In genomic region chr2:105329561-105330495, GRCh38 we compare ENCODE assay signal across 8 cellular contexts. TPM values are rescaled to one million over a fixed set of nuclear protein-coding genes. Genes with fewer than 3 reads are reported as not detected.
DNase-seq lines count a peak whose midpoint lies in the region; ATAC-seq and TF ChIP-seq lines count a peak whose summit lies in the region.

Gene TGFBRAP1 (minus strand): TSS chr2:105329735. CDS start chr2:105308301, 21,434 bp downstream.

- no peaks in the 10 kb centered on the region for H3K9me3 Mint-ChIP-seq in activated T-helper 1 cell treated with anti-CD3 and anti-CD28 coated beads, Interleukin-12 subunit alpha, Interleukin-12 subunit beta, Interleukin-2, Interleukin-4 antibody, amounts not matched to agents 30 ng/mL and 10 ng/mL and 1 ng/mL, durations not matched to agents 14 hours and 24 hours and 36 hours
- H3K9me3 Mint-ChIP-seq in natural killer cell treated with Interleukin-12 subunit alpha and Interleukin-12 subunit beta and Interleukin-15 and Interleukin-18, amount 100 ng/mL, for 72 hours, result no peaks in the 10 kb centered on the region

- peak; percentile 75 for ATAC-seq in HG03196 (IDR thresholded peaks at IDR 0.05; ENCODE audit: unreplicated experiment)
- peak; percentile 93 to 95 for ATAC-seq in natural killer cell treated with Interleukin-12 subunit alpha and Interleukin-12 subunit beta and Interleukin-15 and Interleukin-18, amount 100 ng/mL, for 72 hours

- H3K27ac ChIP-seq in BLaER1 treated with 17β-estradiol and CSF1 and Interleukin-3, amounts not matched to agents 10 nM and 100 nM, result peak within 1 kb of the TSS; percentile 80 to 99 (median 97)
- H3K27ac ChIP-seq in fibroblast of lung (ENCODE audit: insufficient read depth, low read length), result peak within 1 kb of the TSS; percentile 85

- H3K27ac Mint-ChIP-seq in activated T-helper 1 cell treated with anti-CD3 and anti-CD28 coated beads, Interleukin-12 subunit alpha, Interleukin-12 subunit beta, Interleukin-2, Interleukin-4 antibody, amounts not matched to agents 30 ng/mL and 10 ng/mL and 1 ng/mL, durations not matched to agents 14 hours and 24 hours and 36 hours, result peak within 1 kb of the TSS; percentile 91
- H3K27ac Mint-ChIP-seq in natural killer cell treated with Interleukin-12 subunit alpha and Interleukin-12 subunit beta and Interleukin-15 and Interleukin-18, amount 100 ng/mL, for 72 hours, result peak within 1 kb of the TSS; percentile 90 to 91

- H3K36me3 Mint-ChIP-seq in activated T-helper 1 cell treated with anti-CD3 and anti-CD28 coated beads, Interleukin-12 subunit alpha, Interleukin-12 subunit beta, Interleukin-2, Interleukin-4 antibody, amounts not matched to agents 30 ng/mL and 10 ng/mL and 1 ng/mL, durations not matched to agents 14 hours and 24 hours and 36 hours (ENCODE audit: low read depth), result peaks cover 2% of the 10 kb centered on the region
- no peaks in the 10 kb centered on the region for H3K36me3 Mint-ChIP-seq in natural killer cell treated with Interleukin-12 subunit alpha and Interleukin-12 subunit beta and Interleukin-15 and Interleukin-18, amount 100 ng/mL, for 72 hours

- peak within 1 kb of the TSS; percentile 63 to 84 (median 73) for H3K4me3 ChIP-seq in BLaER1 treated with 17β-estradiol and CSF1 and Interleukin-3, amounts not matched to agents 10 nM and 100 nM
- H3K4me3 ChIP-seq in fibroblast of lung (replicated peaks in 1 of 4; ENCODE audit: control extremely low read depth in 1 of 4, insufficient read depth in 1 of 4, low read depth in 3 of 4, low read length in 4 of 4), result peak within 1 kb of the TSS; percentile 44 to 93 (median 68)

- peak within 1 kb of the TSS; percentile 75 for H2AFZ ChIP-seq in fibroblast of lung (ENCODE audit: low read length)

- peaks cover 31% of the 10 kb centered on the region for H3K4me1 Mint-ChIP-seq in activated T-helper 1 cell treated with anti-CD3 and anti-CD28 coated beads, Interleukin-12 subunit alpha, Interleukin-12 subunit beta, Interleukin-2, Interleukin-4 antibody, amounts not matched to agents 30 ng/mL and 10 ng/mL and 1 ng/mL, durations not matched to agents 14 hours and 24 hours and 36 hours (ENCODE audit: low read depth)
- peaks cover 28 to 32% of the 10 kb centered on the region in 2 donors for H3K4me1 Mint-ChIP-seq in natural killer cell treated with Interleukin-12 subunit alpha and Interleukin-12 subunit beta and Interleukin-15 and Interleukin-18, amount 100 ng/mL, for 72 hours (ENCODE audit: low read depth in 2 of 2)

- peak; percentile 68 for DNase-seq in OCI-M1 (lab: John Stamatoyannopoulos, UW)
- peak; percentile 56 for DNase-seq in activated T-helper 1 cell treated with anti-CD3 and anti-CD28 coated beads, Interleukin-12 subunit alpha, Interleukin-12 subunit beta, Interleukin-2, Interleukin-4 antibody, amounts not matched to agents 30 ng/mL and 10 ng/mL and 1 ng/mL, durations not matched to agents 14 hours and 24 hours and 36 hours (ENCODE audit: low spot score)
- DNase-seq in fibroblast of lung (ENCODE audit: low read depth in 2 of 2), result peak; percentile 37 to 56
- peak; percentile 78 for DNase-seq in natural killer cell treated with Interleukin-12 subunit alpha and Interleukin-12 subunit beta and Interleukin-15 and Interleukin-18, amount 100 ng/mL, for 72 hours (ENCODE audit: low spot score)

- H3K4me3 Mint-ChIP-seq in activated T-helper 1 cell treated with anti-CD3 and anti-CD28 coated beads, Interleukin-12 subunit alpha, Interleukin-12 subunit beta, Interleukin-2, Interleukin-4 antibody, amounts not matched to agents 30 ng/mL and 10 ng/mL and 1 ng/mL, durations not matched to agents 14 hours and 24 hours and 36 hours, result peak within 1 kb of the TSS; percentile 90
- H3K4me3 Mint-ChIP-seq in natural killer cell treated with Interleukin-12 subunit alpha and Interleukin-12 subunit beta and Interleukin-15 and Interleukin-18, amount 100 ng/mL, for 72 hours, result peak within 1 kb of the TSS; percentile 89

- no peaks in the 10 kb centered on the region for H3K9me3 ChIP-seq in BLaER1 treated with 17β-estradiol and CSF1 and Interleukin-3, amounts not matched to agents 10 nM and 100 nM (replicated peaks in 1 of 11)
- no peaks in the 10 kb centered on the region for H3K9me3 ChIP-seq in fibroblast of lung (ENCODE audit: control insufficient read depth, insufficient read depth, low read depth, low read length)

- no peaks in the 10 kb centered on the region for H3K27me3 Mint-ChIP-seq in activated T-helper 1 cell treated with anti-CD3 and anti-CD28 coated beads, Interleukin-12 subunit alpha, Interleukin-12 subunit beta, Interleukin-2, Interleukin-4 antibody, amounts not matched to agents 30 ng/mL and 10 ng/mL and 1 ng/mL, durations not matched to agents 14 hours and 24 hours and 36 hours (ENCODE audit: insufficient read depth)
- H3K27me3 Mint-ChIP-seq in natural killer cell treated with Interleukin-12 subunit alpha and Interleukin-12 subunit beta and Interleukin-15 and Interleukin-18, amount 100 ng/mL, for 72 hours, result no peaks in the 10 kb centered on the region

- no peak for TF ChIP-seq CTCF in fibroblast of lung (conservative IDR thresholded peaks at IDR 0.05 in 1 of 2, IDR thresholded peaks at IDR 0.05 in 1 of 2; ENCODE audit: low read depth in 1 of 2, low read length in 2 of 2)
- no peak for TF ChIP-seq CTCF in subcutaneous adipose tissue (IDR thresholded peaks at IDR 0.05; ENCODE audit: low read depth)

- H3K36me3 ChIP-seq in BLaER1 treated with 17β-estradiol and CSF1 and Interleukin-3, amounts not matched to agents 10 nM and 100 nM, result peaks cover 8 to 24% (median 19%) of the 10 kb centered on the region in 11 experiments; a peak in 21 of 22 replicates
- H3K36me3 ChIP-seq in fibroblast of lung (ENCODE audit: control insufficient read depth, insufficient read depth, low read length), result no peaks in the 10 kb centered on the region

- H4K20me1 ChIP-seq in BLaER1 treated with 17β-estradiol and CSF1 and Interleukin-3, amounts not matched to agents 10 nM and 100 nM, result peaks cover 0 to 39% (median 20%) of the 10 kb centered on the region in 11 experiments; a peak in 14 of 22 replicates
- no peaks in the 10 kb centered on the region for H4K20me1 ChIP-seq in fibroblast of lung (ENCODE audit: control insufficient read depth, extremely low read depth, insufficient read depth, low read length)

- peak; percentile 91 for TF ChIP-seq POLR2A in GM19099 (IDR thresholded peaks at IDR 0.05; ENCODE audit: extremely low read depth, insufficient read length, low read depth)

- H3K27me3 ChIP-seq in BLaER1 treated with 17β-estradiol and CSF1 and Interleukin-3, amounts not matched to agents 10 nM and 100 nM, result no peaks in the 10 kb centered on the region
- no peaks in the 10 kb centered on the region for H3K27me3 ChIP-seq in fibroblast of lung (ENCODE audit: control insufficient read depth, insufficient read depth, low read length)

- intact Hi-C loops in activated T-helper 1 cell treated with anti-CD3 and anti-CD28 coated beads, Interleukin-12 subunit alpha, Interleukin-12 subunit beta, Interleukin-2, Interleukin-4 antibody, amounts not matched to agents 30 ng/mL and 10 ng/mL and 1 ng/mL, durations not matched to agents 14 hours and 24 hours and 36 hours (cut with micrococcal nuclease), result loop anchor here (1.0 to 10.0 kb wide), 4 partner anchors 7 to 765 kb away; partner anchors contain the start of genes C2orf49 and FHL2

- H3K4me1 ChIP-seq in BLaER1 treated with 17β-estradiol and CSF1 and Interleukin-3, amounts not matched to agents 10 nM and 100 nM, result peaks cover 32 to 42% (median 39%) of the 10 kb centered on the region in 10 experiments
- peaks cover 16% of the 10 kb centered on the region for H3K4me1 ChIP-seq in fibroblast of lung (ENCODE audit: control insufficient read depth, extremely low read depth, insufficient read depth, low read length)

- peak within 1 kb of the TSS; percentile 91 to 100 (median 95) for H3K4me2 ChIP-seq in BLaER1 treated with 17β-estradiol and CSF1 and Interleukin-3, amounts not matched to agents 10 nM and 100 nM
- peak within 1 kb of the TSS; percentile 97 for H3K4me2 ChIP-seq in fibroblast of lung (ENCODE audit: extremely low read depth, insufficient read depth, low read length)

- H3K9ac ChIP-seq in BLaER1 treated with 17β-estradiol and CSF1 and Interleukin-3, amounts not matched to agents 10 nM and 100 nM, result peak within 1 kb of the TSS; percentile 91 to 99 (median 94)
- peak within 1 kb of the TSS; percentile 87 for H3K9ac ChIP-seq in fibroblast of lung (ENCODE audit: insufficient read depth, low read length)

- H3K79me2 ChIP-seq in fibroblast of lung (ENCODE audit: control insufficient read depth, insufficient read depth, low read length), result peaks cover 25% of the 10 kb centered on the region

RNA-seq across cellular contexts. Expression of gene TGFBRAP1, which starts in this region (rescaled TPM):
- total RNA-seq in activated T-helper 1 cell treated with anti-CD3 and anti-CD28 coated beads, Interleukin-12 subunit alpha, Interleukin-12 subunit beta, Interleukin-2, Interleukin-4 antibody, amounts not matched to agents 30 ng/mL and 10 ng/mL and 1 ng/mL, durations not matched to agents 14 hours and 24 hours and 36 hours, result 23.1 and 27.3 TPM in 2 replicates
- total RNA-seq in fibroblast of lung, result 14.1 and 14.9 TPM in 2 replicates
- 8.5 and 9.7 TPM in 2 replicates for polyA plus RNA-seq in fibroblast of lung
- 12.6 and 13.0 TPM in 2 replicates for polyA plus RNA-seq in fibroblast of lung (2012)
- 22.1 and 26.9 TPM in 2 replicates for polyA minus RNA-seq in fibroblast of lung (ENCODE audit: low replicate concordance)
- 10 to 100 TPM; 19.9 to 38.0 TPM for total RNA-seq in natural killer cell treated with Interleukin-12 subunit alpha and Interleukin-12 subunit beta and Interleukin-15 and Interleukin-18, amount 100 ng/mL, for 72 hours
- total RNA-seq in subcutaneous adipose tissue, result 10 to 100 TPM; 21.0 to 24.6 (median 22.2) TPM

Comparison
In these comparisons a context has a peak if more than half of its experiments do, and no peak if none do; other contexts are left out.
1. Peak in every context shown above with its lines: DNase-seq, ATAC-seq, H3K4me3 ChIP-seq and H3K27ac ChIP-seq.